In the genomic region with DNA sequence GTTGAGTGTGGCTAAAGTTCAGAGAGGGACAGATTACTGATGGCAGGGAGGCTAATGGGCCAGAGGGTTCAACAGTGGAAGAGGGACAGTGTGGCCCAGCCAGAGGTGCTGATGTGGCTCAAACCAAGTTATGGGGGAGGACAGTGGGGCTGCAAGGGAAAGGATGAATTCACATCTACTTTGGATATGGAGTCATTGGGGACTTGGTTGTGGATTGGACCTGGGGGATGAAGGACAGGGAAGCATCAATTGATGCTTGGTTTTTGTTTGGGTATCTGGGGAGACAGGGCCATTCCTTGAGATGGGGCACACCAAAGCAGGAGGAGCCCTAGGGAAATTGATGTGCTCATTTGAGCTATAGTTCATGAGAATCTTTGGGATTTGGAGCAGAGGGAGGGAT, we compare ENCODE assay signal across 29 cellular contexts. TPM values are rescaled to one million over a fixed set of nuclear protein-coding genes. Genes with fewer than 3 reads are reported as not detected.
"Had no signal": no experiment of that assay in that cellular context is flagged by ENCODE, and none has a peak within 500 bp of the region (broad histone marks: within the 10 kb centered on the region; RNA-seq: fewer than 3 reads in every experiment).

No MANE protein-coding gene starts in this region.

- H3K4me3 Mint-ChIP-seq: activated B cell treated with CpG ODN at 0.5 μM for 24 hours; activated CD4-positive, alpha-beta memory T cell treated with anti-CD3 and anti-CD28 coated beads for 36 hours; activated naive CD4-positive, alpha-beta T cell treated with anti-CD3 and anti-CD28 coated beads for 36 hours; activated naive CD8-positive, alpha-beta T cell treated with anti-CD3 and anti-CD28 coated beads, Interleukin-2, amount 50 U/mL, for 24 hours; activated T-cell treated with anti-CD3 and anti-CD28 coated beads, Interleukin-2, amount 50 U/mL, for 4 hours; activated T-helper 1 cell treated with anti-CD3 and anti-CD28 coated beads, Interleukin-12 subunit alpha, Interleukin-12 subunit beta, Interleukin-2, Interleukin-4 antibody, amounts not matched to agents 30 ng/mL and 10 ng/mL and 1 ng/mL, durations not matched to agents 14 hours and 24 hours and 36 hours; T-helper 1 cell treated with Interleukin-12 subunit alpha and Interleukin-12 subunit beta and Interleukin-4 antibody, amounts not matched to agents 30 μg/mL and 1 μg/mL, for 36 hours had no signal

- ATAC-seq: activated naive CD4-positive, alpha-beta T cell treated with anti-CD3 and anti-CD28 coated beads, Interleukin-2, amount 50 U/mL, for 72 hours; activated naive CD8-positive, alpha-beta T cell treated with anti-CD3 and anti-CD28 coated beads, Interleukin-2, amount 50 U/mL, for 24 hours; activated T-cell treated with anti-CD3 and anti-CD28 coated beads, Interleukin-2, amount 50 U/mL, for 4 hours; Panc1 had no signal

- H3K27ac Mint-ChIP-seq: activated B cell treated with CpG ODN at 0.5 μM for 24 hours; activated CD4-positive, alpha-beta memory T cell treated with anti-CD3 and anti-CD28 coated beads for 36 hours; activated naive CD4-positive, alpha-beta T cell treated with anti-CD3 and anti-CD28 coated beads for 36 hours; activated naive CD4-positive, alpha-beta T cell treated with anti-CD3 and anti-CD28 coated beads, Interleukin-2, amount 50 U/mL, for 72 hours; activated naive CD8-positive, alpha-beta T cell treated with anti-CD3 and anti-CD28 coated beads, Interleukin-2, amount 50 U/mL, for 24 hours; activated T-helper 1 cell treated with anti-CD3 and anti-CD28 coated beads, Interleukin-12 subunit alpha, Interleukin-12 subunit beta, Interleukin-2, Interleukin-4 antibody, amounts not matched to agents 30 ng/mL and 10 ng/mL and 1 ng/mL, durations not matched to agents 14 hours and 24 hours and 36 hours; T-helper 1 cell treated with Interleukin-12 subunit alpha and Interleukin-12 subunit beta and Interleukin-4 antibody, amounts not matched to agents 30 μg/mL and 1 μg/mL, for 36 hours had no signal

- DNase-seq: activated B cell treated with CpG ODN at 0.5 μM for 24 hours; activated CD4-positive, alpha-beta memory T cell treated with anti-CD3 and anti-CD28 coated beads for 36 hours; activated CD4-positive, alpha-beta T cell treated with anti-CD3 and anti-CD28 coated beads for 4 hours; activated CD4-positive, alpha-beta T cell treated with anti-CD3 and anti-CD28 coated beads, Interleukin-2, amount 50 U/mL, for 1 hour; activated CD4-positive, CD25-positive, alpha-beta regulatory T cell treated with anti-CD3 and anti-CD28 coated beads, Interleukin-2, amount 50 U/mL, for 72 hours; activated CD8-positive, alpha-beta memory T cell treated with anti-CD3 and anti-CD28 coated beads, Interleukin-2, amount 50 U/mL, for 4 hours; activated gamma-delta T cell treated with Interleukin-2 at 50 U/mL for 16 hours; activated naive CD4-positive, alpha-beta T cell treated with anti-CD3 and anti-CD28 coated beads for 36 hours; activated naive CD8-positive, alpha-beta T cell treated with anti-CD3 and anti-CD28 coated beads, Interleukin-2, amount 50 U/mL, for 24 hours; activated T-cell treated with anti-CD3 and anti-CD28 coated beads for 4 hours; activated T-cell treated with anti-CD3 and anti-CD28 coated beads, Interleukin-2, amount 50 U/mL, for 4 hours; anterior cingulate cortex; brain microvascular endothelial cell; central memory CD4-positive, alpha-beta T cell; Kasumi-1; MG63; MV-4-11; NCI-H1092; NCI-H1436 treated with DMSO at 0.1 percent for 48 hours; NCI-H2029; NCI-H345; NCI-H524 treated with DMSO at 0.1 percent for 48 hours; SHP77 treated with DMSO at 0.1 percent for 48 hours; SK-N-SH had no signal

- H3K9me3 Mint-ChIP-seq: activated B cell treated with CpG ODN at 0.5 μM for 24 hours; activated CD4-positive, alpha-beta memory T cell treated with anti-CD3 and anti-CD28 coated beads for 36 hours; activated naive CD4-positive, alpha-beta T cell treated with anti-CD3 and anti-CD28 coated beads for 36 hours; activated naive CD4-positive, alpha-beta T cell treated with anti-CD3 and anti-CD28 coated beads, Interleukin-2, amount 50 U/mL, for 72 hours; activated naive CD8-positive, alpha-beta T cell treated with anti-CD3 and anti-CD28 coated beads, Interleukin-2, amount 50 U/mL, for 24 hours; activated T-cell treated with anti-CD3 and anti-CD28 coated beads, Interleukin-2, amount 50 U/mL, for 4 hours; activated T-helper 1 cell treated with anti-CD3 and anti-CD28 coated beads, Interleukin-12 subunit alpha, Interleukin-12 subunit beta, Interleukin-2, Interleukin-4 antibody, amounts not matched to agents 30 ng/mL and 10 ng/mL and 1 ng/mL, durations not matched to agents 14 hours and 24 hours and 36 hours; T-helper 1 cell treated with Interleukin-12 subunit alpha and Interleukin-12 subunit beta and Interleukin-4 antibody, amounts not matched to agents 30 μg/mL and 1 μg/mL, for 36 hours had no signal

- H3K36me3 Mint-ChIP-seq: activated CD4-positive, alpha-beta memory T cell treated with anti-CD3 and anti-CD28 coated beads for 36 hours had no signal

RNA-seq across cellular contexts. Expression of a gene that starts 23.3 kb away (rescaled TPM):
- total RNA-seq: activated T-helper 1 cell treated with anti-CD3 and anti-CD28 coated beads, Interleukin-12 subunit alpha, Interleukin-12 subunit beta, Interleukin-2, Interleukin-4 antibody, amounts not matched to agents 30 ng/mL and 10 ng/mL and 1 ng/mL, durations not matched to agents 14 hours and 24 hours and 36 hours; RPMI7951 had no signal
